8 cellular contexts compared by ENCODE assay signal in genomic region chr17:28747046-28747691, GRCh38. TPM values are rescaled to one million over a fixed set of nuclear protein-coding genes. Genes with fewer than 3 reads are reported as not detected.
DNase-seq lines count a peak whose midpoint lies in the region; ATAC-seq and TF ChIP-seq lines count a peak whose summit lies in the region.

No MANE protein-coding gene starts in this region.

- no peaks in the 10 kb centered on the region for H3K27me3 ChIP-seq in HUES6 (ENCODE audit: control insufficient read depth, insufficient read depth, low read length)

- no peaks in the 10 kb centered on the region for H3K9me3 Mint-ChIP-seq in WTC11

- ATAC-seq in WTC11 = peak; percentile 0; the same call in 1 of the 2 replicates
- no peak for ATAC-seq in stimulated activated naive CD8-positive, alpha-beta T cell treated with anti-CD3 and anti-CD28 coated beads, Interleukin-15, Interleukin-2, amounts not matched to agents 100 U/mL and 50 U/mL, for 24 hours
- no peak for ATAC-seq in GM21723 (IDR thresholded peaks at IDR 0.05; ENCODE audit: unreplicated experiment)
- ATAC-seq in GM19328 (IDR thresholded peaks at IDR 0.05; ENCODE audit: unreplicated experiment) = no peak
- ATAC-seq in HG03460 (IDR thresholded peaks at IDR 0.05; ENCODE audit: unreplicated experiment) = no peak

- H3K4me3 Mint-ChIP-seq in WTC11 = peak overlapping the region; percentile 88

- H3K27ac Mint-ChIP-seq in WTC11 = peak overlapping the region; percentile 96

- DNase-seq in WTC11 (ENCODE audit: low spot score) (no peak), inferior parietal cortex (ENCODE audit: extremely low spot score) (peak; percentile 62), NCI-H446 treated with DMSO at 0.1 percent for 48 hours (lab: John Stamatoyannopoulos, UW) (no peak)
- DNase-seq in stimulated activated naive CD8-positive, alpha-beta T cell treated with anti-CD3 and anti-CD28 coated beads, Interleukin-15, Interleukin-2, amounts not matched to agents 100 U/mL and 50 U/mL, for 24 hours = peak; percentile 6

- no peaks in the 10 kb centered on the region for H3K27me3 Mint-ChIP-seq in WTC11 (ENCODE audit: low read depth)

- H3K36me3 ChIP-seq in HUES6 (ENCODE audit: control insufficient read depth, insufficient read depth, low read length) = peaks cover 69% of the 10 kb centered on the region

- H3K9ac ChIP-seq in HUES6 (ENCODE audit: low read length) = peak overlapping the region; percentile 98

- POLR2A ChIA-PET in WTC11 (lab: Charles Lee) = interaction anchor here (1.1 to 13.5 kb wide), 5 partner anchors 14 to 65 kb away, joined by 3 to 310 read pairs (median 11); partner anchors contain the start of genes NEK8, PROCA1, RPL23A and TLCD1

- peak overlapping the region; percentile 86 for H3K27ac ChIP-seq in HUES6 (ENCODE audit: low read depth, low read length)

- H3K9me3 ChIP-seq in HUES6 (ENCODE audit: control insufficient read depth, insufficient read depth, low read depth, low read length) = no peaks in the 10 kb centered on the region

- H3K4me1 ChIP-seq in HUES6 (ENCODE audit: control insufficient read depth, insufficient read depth, low read length) = peaks cover 33% of the 10 kb centered on the region

- H3K36me3 Mint-ChIP-seq in WTC11 = peaks cover 47% of the 10 kb centered on the region

- CTCF ChIA-PET in WTC11 (lab: Charles Lee) = interaction anchor here (0.7 to 13.9 kb wide), 6 partner anchors 14 to 135 kb away, joined by 3 to 541 read pairs (median 12); partner anchors contain the start of genes NEK8, PROCA1 and TLCD1

- H3K4me1 Mint-ChIP-seq in WTC11 = peaks cover 51% of the 10 kb centered on the region

- no peak for TF ChIP-seq CTCF in WTC11 (IDR thresholded peaks at IDR 0.05)

- H3K4me3 ChIP-seq in HUES6 (ENCODE audit: low read depth, low read length) = peak overlapping the region; percentile 71

TF ChIP-seq in WTC11, 78 proteins besides CTCF, POLR2A, EP300 and RAD21:
- 0 out of 2 replicates have a peak, but pooled peaks have one; percentile 7 for TF ChIP-seq ZBTB21 (CRISPR knock-in tag; IDR thresholded peaks at IDR 0.05; ENCODE audit: borderline replicate concordance)
- TF ChIP-seq FOXP4 (CRISPR knock-in tag; IDR thresholded peaks at IDR 0.05) = 0 out of 2 replicates have a peak, but pooled peaks have one; percentile 19
- no peak for TF ChIP-seq TEAD1 (CRISPR knock-in tag; IDR thresholded peaks at IDR 0.05)
- no peak for TF ChIP-seq IRF1 (CRISPR knock-in tag; IDR thresholded peaks at IDR 0.05)
- TF ChIP-seq SMAD4 (CRISPR knock-in tag; IDR thresholded peaks at IDR 0.05) = no peak
- no peak for TF ChIP-seq TCF7 (CRISPR knock-in tag; IDR thresholded peaks at IDR 0.05; ENCODE audit: low read depth)
- TF ChIP-seq ZNF423 (CRISPR knock-in tag; IDR thresholded peaks at IDR 0.05) = no peak

RNA-seq across cellular contexts. Expression of gene TRAF4, which starts 3.4 kb away (rescaled TPM):
- total RNA-seq in WTC11 (2021) = 192 to 268 TPM (median 192 TPM) in 3 replicates

RNA-seq across cellular contexts. Expression of gene NEK8, which starts 18.6 kb away (rescaled TPM):
- 17.9 to 25.0 TPM (median 18.6 TPM) in 3 replicates for total RNA-seq in WTC11 (2021)

RNA-seq across cellular contexts. Expression of gene TLCD1, which starts 21.1 kb away (rescaled TPM):
- total RNA-seq in WTC11 (2021) = 36.0 to 41.2 TPM (median 36.5 TPM) in 3 replicates

RNA-seq across cellular contexts. Expression of gene RPL23A, which starts 27.4 kb away (rescaled TPM):
- 1,832 to 2,055 TPM (median 2,048 TPM) in 3 replicates for total RNA-seq in WTC11 (2021)

RNA-seq across cellular contexts. Expression of gene RAB34, which starts 29.5 kb away (rescaled TPM):
- total RNA-seq in WTC11 (2021) = 153 to 181 TPM (median 162 TPM) in 3 replicates

Comparison
In these comparisons a context has a peak if more than half of its experiments do, and no peak if none do; other contexts are left out.
1. DNase-seq: peak in inferior parietal cortex (single experiment) and stimulated activated naive CD8-positive, alpha-beta T cell treated with anti-CD3 and anti-CD28 coated beads, Interleukin-15, Interleukin-2, amounts not matched to agents 100 U/mL and 50 U/mL, for 24 hours (single experiment); none in WTC11 (single experiment) and NCI-H446 treated with DMSO at 0.1 percent for 48 hours (single experiment).